In genomic region chr5:149134778-149135169, GRCh38 we compare ENCODE assay signal across 22 cellular contexts. TPM values are rescaled to one million over a fixed set of nuclear protein-coding genes. Genes with fewer than 3 reads are reported as not detected.
A peak's percentile ranks its signal among the peaks of the same experiment; 100 is the strongest.
DNase-seq lines count a peak whose midpoint lies in the region; ATAC-seq, FAIRE-seq and TF ChIP-seq lines count a peak whose summit lies in the region.
"Had no signal": no experiment of that assay in that cellular context is flagged by ENCODE, and none has a peak within 500 bp of the region (broad histone marks: within the 10 kb centered on the region; RNA-seq: fewer than 3 reads in every experiment).

No MANE protein-coding gene starts in this region.

- TF ChIP-seq POLR2A in A549 (IDR thresholded peaks at IDR 0.05; ENCODE audit: low read length), result no peak
- no peak for TF ChIP-seq POLR2A in K562 (conservative IDR thresholded peaks at IDR 0.05)
- no peak for TF ChIP-seq POLR2A in right lobe of liver (IDR thresholded peaks at IDR 0.05)

- no peaks in the 10 kb centered on the region for H3K9me3 ChIP-seq in A549
- no peaks in the 10 kb centered on the region for H3K9me3 ChIP-seq in K562 (replicated peaks; ENCODE audit: control insufficient read depth, insufficient read depth, low read depth, low read length)
- no peaks in the 10 kb centered on the region for H3K9me3 ChIP-seq in right lobe of liver
- H3K9me3 ChIP-seq in WERI-Rb-1 (ENCODE audit: severe bottlenecking), result no peaks in the 10 kb centered on the region
- H3K9me3 ChIP-seq in tibial artery, result no peaks in the 10 kb centered on the region
- no peaks in the 10 kb centered on the region for H3K9me3 ChIP-seq in CD4-positive, alpha-beta memory T cell (ENCODE audit: control insufficient read depth in 1 of 2, low read length in 2 of 2)
- H3K9me3 ChIP-seq: upper lobe of left lung had no signal

- no peak for TF ChIP-seq CTCF in A549 (IDR thresholded peaks at IDR 0.05)
- no peak for TF ChIP-seq CTCF in K562 (IDR thresholded peaks at IDR 0.05 in 2 of 3, conservative IDR thresholded peaks at IDR 0.05 in 1 of 3; ENCODE audit: insufficient read depth in 2 of 3, low read depth in 1 of 3, low read length in 3 of 3)
- TF ChIP-seq CTCF in right lobe of liver (IDR thresholded peaks at IDR 0.05), result no peak
- TF ChIP-seq CTCF in WERI-Rb-1 (IDR thresholded peaks at IDR 0.05; ENCODE audit: low read depth, low read length), result no peak
- no peak for TF ChIP-seq CTCF in tibial artery (IDR thresholded peaks at IDR 0.05)

- intact Hi-C loops in K562 (cut with micrococcal nuclease), result no loop called here
- intact Hi-C loops in right lobe of liver (cut with DNase I), result no loop called here
- intact Hi-C loops in tibial artery (cut with DNase I; ENCODE audit: low total_unique reads), result no loop called here
- intact Hi-C loops in CD4-positive, alpha-beta memory T cell (cut with micrococcal nuclease), result no loop called here

- H3K4me1 ChIP-seq in A549, result peaks cover 21% of the 10 kb centered on the region
- peaks cover 5 to 13% of the 10 kb centered on the region in 2 experiments; a peak in 4 of 5 replicates for H3K4me1 ChIP-seq in K562 (replicated peaks in 1 of 2; ENCODE audit: control insufficient read depth in 2 of 2, insufficient read depth in 2 of 2, low read length in 2 of 2)
- H3K4me1 ChIP-seq in right lobe of liver, result peaks cover 0 to 37% (median 15%) of the 10 kb centered on the region in 4 donors
- peaks cover 0 to 11% (median 2%) of the 10 kb centered on the region in 4 donors for H3K4me1 ChIP-seq in tibial artery
- no peaks in the 10 kb centered on the region for H3K4me1 ChIP-seq in CD4-positive, alpha-beta memory T cell (ENCODE audit: insufficient read depth, low read length)

- H3K4me2 ChIP-seq in A549, result peak overlapping the region; percentile 35
- H3K4me2 ChIP-seq in K562 (ENCODE audit: insufficient read depth, low read length), result no peak overlapping the region

- FAIRE-seq in A549 (lab: Jason Lieb, UNC), result no peak
- no peak for FAIRE-seq in K562 (lab: Jason Lieb, UNC)

- TF ChIP-seq RAD21 in A549 (conservative IDR thresholded peaks at IDR 0.05 in 1 of 2, IDR thresholded peaks at IDR 0.05 in 1 of 2), result no peak
- no peak for TF ChIP-seq RAD21 in K562 (CRISPR knock-in tag; conservative IDR thresholded peaks at IDR 0.05 in 1 of 2, IDR thresholded peaks at IDR 0.05 in 1 of 2)

- no peak for TF ChIP-seq EP300 in A549 (IDR thresholded peaks at IDR 0.05)
- TF ChIP-seq EP300 in K562 (IDR thresholded peaks at IDR 0.05; ENCODE audit: low read length), result no peak

- H3K36me3 ChIP-seq in K562 (ENCODE audit: control insufficient read depth, insufficient read depth, low read length) (no peaks in the 10 kb centered on the region), right lobe of liver (no peaks in the 10 kb centered on the region), WERI-Rb-1 (no peaks in the 10 kb centered on the region), tibial artery (no peaks in the 10 kb centered on the region)
- no peaks in the 10 kb centered on the region for H3K36me3 ChIP-seq in CD4-positive, alpha-beta memory T cell (ENCODE audit: insufficient read depth, low read length)
- H3K36me3 ChIP-seq: upper lobe of left lung had no signal

- H3K4me1 Mint-ChIP-seq in CD4-positive, alpha-beta memory T cell, result no peaks in the 10 kb centered on the region
- H3K4me1 Mint-ChIP-seq: activated CD4-positive, alpha-beta T cell treated with anti-CD3 and anti-CD28 coated beads for 36 hours; activated CD8-positive, alpha-beta memory T cell treated with anti-CD3 and anti-CD28 coated beads, Interleukin-2, amount 10 ng/mL, durations not matched to agents 7 days and 5 days; CD8-positive, alpha-beta memory T cell had no signal

- in situ Hi-C loops in K562 (cut with MboI), result loop anchor here (25.0 kb wide), 1 partner anchor 428 kb away; the partner anchor contains the start of gene CSNK1A1

- no peak overlapping the region; the same call in 1 of the 2 replicates for H2AFZ ChIP-seq in K562 (ENCODE audit: low read depth, low read length)

- BruUV-seq in K562 (replicated peaks; lab: Mats Ljungman, UMichigan), result no TSS peak

- DNase-seq in A549 (ENCODE audit: low read depth in 1 of 2, low spot score in 1 of 2), result no peak
- DNase-seq in LHCN-M2 (ENCODE audit: low read depth), result peak; percentile 45
- DNase-seq in K562 (ENCODE audit: extremely low read depth in 1 of 4, low spot score in 3 of 4), result no peak
- no peak for DNase-seq in right lobe of liver
- DNase-seq in WERI-Rb-1, result no peak
- DNase-seq in tibial artery, result no peak
- no peak for DNase-seq in CD4-positive, alpha-beta memory T cell
- DNase-seq: activated CD4-positive, alpha-beta T cell treated with anti-CD3 and anti-CD28 coated beads for 36 hours; activated CD8-positive, alpha-beta memory T cell treated with anti-CD3 and anti-CD28 coated beads, Interleukin-2, amount 10 ng/mL, durations not matched to agents 7 days and 5 days; activated effector memory CD4-positive, alpha-beta T cell treated with Interleukin-2 at 50 U/mL for 16 hours; CD8-positive, alpha-beta memory T cell; DND-41; effector memory CD4-positive, alpha-beta T cell; midbrain; NCI-H1092; NCI-H2107; NCI-H524 treated with DMSO at 0.1 percent for 48 hours; stimulated activated CD4-positive, alpha-beta T cell treated with anti-CD3 and anti-CD28 coated beads, Interleukin-1b, Interleukin-23, amount 100 ng/mL, for 48 hours; stimulated activated naive CD8-positive, alpha-beta T cell treated with anti-CD3 and anti-CD28 coated beads, Interleukin-15, Interleukin-2, amounts not matched to agents 100 U/mL and 50 U/mL, for 24 hours had no signal

- no peak overlapping the region for H3K9ac ChIP-seq in K562 (ENCODE audit: insufficient read depth in 1 of 2, low read depth in 2 of 2, low read length in 2 of 2)

- ATAC-seq in A549, result peak in 1 of 2 experiments; percentile 48; a peak in 4 of 6 replicates
- ATAC-seq in K562, result no peak
- no peak for ATAC-seq in right lobe of liver
- ATAC-seq in GM18858 (IDR thresholded peaks at IDR 0.05; ENCODE audit: unreplicated experiment), result no peak
- ATAC-seq: activated CD8-positive, alpha-beta memory T cell treated with anti-CD3 and anti-CD28 coated beads, Interleukin-2, amount 10 ng/mL, durations not matched to agents 7 days and 5 days had no signal

- no peaks in the 10 kb centered on the region for H3K36me3 Mint-ChIP-seq in CD4-positive, alpha-beta memory T cell
- H3K36me3 Mint-ChIP-seq: activated CD8-positive, alpha-beta memory T cell treated with anti-CD3 and anti-CD28 coated beads, Interleukin-2, amount 10 ng/mL, durations not matched to agents 7 days and 5 days; CD8-positive, alpha-beta memory T cell had no signal

- WGBS in A549 (ENCODE audit: missing lambda C conversion rate), result 6% methylated on average over 2 of the region's 2 CpGs
- WGBS in K562 (ENCODE audit: insufficient coverage, low coverage, missing lambda C conversion rate), result 3% methylated on average over 2 of the region's 2 CpGs
- 46% methylated on average over 2 of the region's 2 CpGs for WGBS in right lobe of liver (ENCODE audit: insufficient coverage, low coverage, low lambda C conversion rate, missing lambda C conversion rate)

- H3K4me3 Mint-ChIP-seq in CD4-positive, alpha-beta memory T cell, result no peak overlapping the region
- H3K4me3 Mint-ChIP-seq: activated CD4-positive, alpha-beta T cell treated with anti-CD3 and anti-CD28 coated beads for 36 hours; activated CD8-positive, alpha-beta memory T cell treated with anti-CD3 and anti-CD28 coated beads, Interleukin-2, amount 10 ng/mL, durations not matched to agents 7 days and 5 days; CD8-positive, alpha-beta memory T cell had no signal

- H3K27ac ChIP-seq in A549 (peak overlapping the region; percentile 73 to 78), K562 (ENCODE audit: extremely low read depth, low read depth, low read length) (no peak overlapping the region), right lobe of liver (peak overlapping the region; percentile 37 to 86 (median 82)), WERI-Rb-1 (no peak overlapping the region), tibial artery (peak overlapping the region in 1 of 2 donors; percentile 1)
- no peak overlapping the region for H3K27ac ChIP-seq in CD4-positive, alpha-beta memory T cell (ENCODE audit: low read depth, low read length)
- H3K27ac ChIP-seq: HL-60 had no signal

- CTCF ChIA-PET in A549 (lab: Yijun Ruan, JAX) (interaction anchor here (0.5 to 5.7 kb wide), 5 partner anchors 17 to 350 kb away, joined by 3 to 79 read pairs (median 3); no protein-coding TSS in a partner anchor), K562 (lab: Yijun Ruan, JAX; ENCODE audit: low intra/inter-chr PET ratio) (no interaction called here)
- CTCF ChIA-PET in CD4-positive, alpha-beta memory T cell (lab: Charles Lee; ENCODE audit: partially characterized antibody), result interaction anchor here (1.5 kb wide), 1 partner anchor 130 kb away, joined by 6 read pairs; no protein-coding TSS in a partner anchor

- H4K20me1 ChIP-seq in K562 (replicated peaks; ENCODE audit: control insufficient read depth, insufficient read depth, low read length), result no peaks in the 10 kb centered on the region

- H3K27me3 ChIP-seq in K562 (ENCODE audit: control insufficient read depth in 2 of 2, insufficient read depth in 2 of 2, low read length in 2 of 2) (peaks cover 5 to 7% of the 10 kb centered on the region in 2 experiments; a peak in 4 of 5 replicates), right lobe of liver (no peaks in the 10 kb centered on the region), WERI-Rb-1 (ENCODE audit: insufficient read depth, low read depth, severe bottlenecking) (peaks cover 85% of the 10 kb centered on the region), tibial artery (no peaks in the 10 kb centered on the region)
- no peaks in the 10 kb centered on the region for H3K27me3 ChIP-seq in CD4-positive, alpha-beta memory T cell (ENCODE audit: insufficient read depth, low read length)
- H3K27me3 ChIP-seq: upper lobe of left lung had no signal

- no peak overlapping the region for H3K4me3 ChIP-seq in A549
- no peak overlapping the region for H3K4me3 ChIP-seq in K562
- no peak overlapping the region for H3K4me3 ChIP-seq in right lobe of liver
- no peak overlapping the region for H3K4me3 ChIP-seq in WERI-Rb-1 (ENCODE audit: low read depth, low read length)
- H3K4me3 ChIP-seq in tibial artery, result no peak overlapping the region
- no peak overlapping the region for H3K4me3 ChIP-seq in CD4-positive, alpha-beta memory T cell (ENCODE audit: low read length in 2 of 2)
- H3K4me3 ChIP-seq: upper lobe of left lung had no signal

- H3K27me3 Mint-ChIP-seq in CD4-positive, alpha-beta memory T cell, result peaks cover 25 to 30% of the 10 kb centered on the region in 2 donors

- H3K27ac Mint-ChIP-seq in CD4-positive, alpha-beta memory T cell, result no peak overlapping the region
- H3K27ac Mint-ChIP-seq: activated CD4-positive, alpha-beta T cell treated with anti-CD3 and anti-CD28 coated beads for 36 hours; activated CD8-positive, alpha-beta memory T cell treated with anti-CD3 and anti-CD28 coated beads, Interleukin-2, amount 10 ng/mL, durations not matched to agents 7 days and 5 days; CD8-positive, alpha-beta memory T cell had no signal

- no peaks in the 10 kb centered on the region for H3K9me3 Mint-ChIP-seq in CD4-positive, alpha-beta memory T cell
- H3K9me3 Mint-ChIP-seq: CD8-positive, alpha-beta memory T cell had no signal

- H3K79me2 ChIP-seq in K562 (ENCODE audit: control insufficient read depth, insufficient read depth, low read length), result no peaks in the 10 kb centered on the region

- POLR2A ChIA-PET in A549 (lab: Yijun Ruan, JAX) (no interaction called here), K562 (lab: Yijun Ruan, JAX) (no interaction called here)
- POLR2A ChIA-PET in CD4-positive, alpha-beta memory T cell (lab: Charles Lee; ENCODE audit: partially characterized antibody), result no interaction called here

- no peaks in the 10 kb centered on the region for H3K9me1 ChIP-seq in K562 (ENCODE audit: control insufficient read depth, insufficient read depth, low read length)

RNA-seq across cellular contexts. Expression of gene ABLIM3, which starts 6.5 kb away (rescaled TPM):
- polyA plus RNA-seq in A549 (2011; rRNA removed) (2.7 and 3.5 TPM in 2 replicates), A549 (2017; fragmentation: RNase III; extraction: RNeasy Plus Mini Kit Qiagen cat#74134 plus additional on column Dnase treatment) (3.0 to 4.0 TPM (median 3.6 TPM) in 3 replicates), K562 (2011; rRNA removed) (0.03 TPM in 2 replicates), K562 (2014; fragmentation: Illumina TruSeq; extraction: Trizol) (0.19 and 0.26 TPM in 2 replicates), K562 (2014; fragmentation: Nextera tagmentation; extraction: Ambion mirVana) (under 1 TPM; 0.08 to 0.10 TPM), K562 (2014; rRNA removed) (0.15 and 0.22 TPM in 2 replicates)
- polyA plus RNA-seq in A549 (2012; cell fraction: cytosol; rRNA removed), result 2.0 and 2.4 TPM in 2 replicates
- polyA plus RNA-seq in A549 (2012; cell fraction: nucleus; rRNA removed), result 3.5 and 4.4 TPM in 2 replicates
- 6.4 and 7.7 TPM in 2 replicates for polyA minus RNA-seq in A549 (2011; rRNA and poly(A)+ RNA removed)
- total RNA-seq in LHCN-M2 (2014; rRNA removed) (75.1 and 75.5 TPM in 2 replicates), K562 (2014; rRNA removed) (0.08 and 0.14 TPM in 2 replicates), K562 (2014; rRNA removed; fragmentation: Illumina TruSeq; extraction: Trizol) (0.11 and 0.13 TPM in 2 replicates), K562 (2015; rRNA removed; fragmentation: Illumina TruSeq; extraction: Trizol) (0.04 and 0.08 TPM in 2 replicates), K562 (2021) (0.34 and 0.38 TPM in 2 replicates), right lobe of liver (100 to 1,000 TPM in 4 of 6 experiments, 10 to 100 TPM in 2; 85.8 to 180 (median 125) TPM)
- polyA plus RNA-seq in LHCN-M2 (2012), result 55.7 TPM
- total RNA-seq in K562 (2011; cell fraction: chromatin; rRNA removed; ENCODE audit: low replicate concordance), result 0.44 and 0.48 TPM in 2 replicates
- total RNA-seq in K562 (2011; cell fraction: nucleolus; rRNA removed), result 0.26 and 0.50 TPM in 2 replicates
- total RNA-seq in K562 (2011; cell fraction: nucleoplasm; rRNA removed), result 0.23 and 0.29 TPM in 2 replicates
- polyA plus RNA-seq in K562 (2011; cell fraction: cytosol; rRNA removed), result 0.07 TPM in 1 of 2 replicates, not detected in the other
- 0.10 TPM in 1 of 2 replicates, not detected in the other for polyA plus RNA-seq in K562 (2011; cell fraction: nucleus; rRNA removed)
- polyA plus RNA-seq in K562 (2012), result 0.46 and 7.8 TPM in 2 replicates
- 0.11 TPM in 1 of 2 replicates, not detected in the other for polyA minus RNA-seq in K562 (2011; rRNA and poly(A)+ RNA removed)
- not detected in 2 replicates for polyA minus RNA-seq in K562 (2011; cell fraction: cytosol; rRNA and poly(A)+ RNA removed)
- not detected in 2 replicates for polyA minus RNA-seq in K562 (2011; cell fraction: nucleus; rRNA and poly(A)+ RNA removed)
- not detected for total RNA-seq in CD4-positive, alpha-beta memory T cell
- not detected for polyA plus RNA-seq in CD4-positive, alpha-beta memory T cell
- polyA plus RNA-seq: CD8-positive, alpha-beta memory T cell had no signal

Comparison
In these comparisons a context has a peak if more than half of its experiments do, and no peak if none do; other contexts are left out.
1. H3K27ac ChIP-seq: peak in A549 (2 of 2) and right lobe of liver (3 of 3); none in K562 (single experiment), WERI-Rb-1 (single experiment) and CD4-positive, alpha-beta memory T cell (single experiment).
2. RNA of gene ABLIM3, which starts 6.5 kb away (total RNA-seq): 85.8 to 180 TPM in right lobe of liver and 75.1 to 75.5 TPM in LHCN-M2; 0.04 to 0.50 TPM in K562 and not detected in CD4-positive, alpha-beta memory T cell; every median in the first group is over 10 times any median in the second.